Comparison of ENCODE assay signal across 21 cellular contexts in genomic region chr4:156901871-156902270, GRCh38.
A peak's percentile ranks its signal among the peaks of the same experiment; 100 is the strongest.
DNase-seq lines count a peak whose midpoint lies in the region; ATAC-seq and TF ChIP-seq lines count a peak whose summit lies in the region.
"Had no signal": no experiment of that assay in that cellular context is flagged by ENCODE, and none has a peak within 500 bp of the region (broad histone marks: within the 10 kb centered on the region; RNA-seq: fewer than 3 reads in every experiment).

No MANE protein-coding gene starts in this region.

- H3K4me1 ChIP-seq in PC-3 (ENCODE audit: insufficient read depth, low read length) (peaks cover 19% of the 10 kb centered on the region; the same call in 1 of the 2 replicates), skeletal muscle satellite cell (ENCODE audit: control insufficient read depth, insufficient read depth, low read length) (peaks cover 16% of the 10 kb centered on the region), prostate gland (replicated peaks) (no peaks in the 10 kb centered on the region)
- H3K4me1 ChIP-seq: Peyer's patch, thyroid gland had no signal

- WGBS in prostate gland, result 88% methylated on average over 3 of the region's 3 CpGs

- H3K27ac ChIP-seq in PC-3 (ENCODE audit: low read length) (no peak overlapping the region), prostate gland (no peak overlapping the region)
- H3K27ac ChIP-seq: left lung, Peyer's patch, thyroid gland, WERI-Rb-1 had no signal

- H3F3A ChIP-seq in PC-3 (ENCODE audit: low read length, unreplicated experiment), result no peaks in the 10 kb centered on the region

- H3K36me3 ChIP-seq in PC-3 (ENCODE audit: low read depth, low read length), result no peaks in the 10 kb centered on the region
- no peaks in the 10 kb centered on the region for H3K36me3 ChIP-seq in skeletal muscle satellite cell (ENCODE audit: insufficient read depth, low read length)
- no peaks in the 10 kb centered on the region for H3K36me3 ChIP-seq in prostate gland
- H3K36me3 ChIP-seq: left lung, Peyer's patch, thyroid gland, WERI-Rb-1 had no signal

- no peak overlapping the region for H2AFZ ChIP-seq in PC-3 (ENCODE audit: low read length)

- TF ChIP-seq POLR2A in prostate gland (IDR thresholded peaks at IDR 0.05), result no peak

- H3K4me3 ChIP-seq in PC-3 (ENCODE audit: low read length) (no peak overlapping the region), skeletal muscle satellite cell (ENCODE audit: low read length) (no peak overlapping the region), prostate gland (no peak overlapping the region)
- H3K4me3 ChIP-seq: left lung, Peyer's patch, thyroid gland had no signal

- TF ChIP-seq CTCF in PC-3 (conservative IDR thresholded peaks at IDR 0.05; ENCODE audit: low read depth, low read length) (no peak), prostate gland (IDR thresholded peaks at IDR 0.05) (no peak)

- ATAC-seq in PC-3, result peak; percentile 43; the same call in 1 of the 2 replicates
- ATAC-seq: HCT116; left lung; stimulated activated memory B cell treated with anti-CD40 and anti-IgM and Interleukin-4, amounts not matched to agents 10 μg/mL and 1 μg/mL and 100 μg/mL, for 72 hours had no signal

- no peak overlapping the region for H3K4me2 ChIP-seq in PC-3 (ENCODE audit: low read length)
- H3K4me2 ChIP-seq in skeletal muscle satellite cell (ENCODE audit: low read length), result peak overlapping the region; percentile 26

- H4K20me1 ChIP-seq in PC-3 (ENCODE audit: low read length), result no peaks in the 10 kb centered on the region

- POLR2A ChIA-PET in PC-3 (lab: Charles Lee; ENCODE audit: unreplicated experiment), result no interaction called here

- intact Hi-C loops in PC-3 (cut with micrococcal nuclease), result no loop called here
- intact Hi-C loops in prostate gland (cut with DNase I), result no loop called here

- DNase-seq in EL, result peak; percentile 5
- DNase-seq in PC-3, result peak; percentile 4
- peak; percentile 58 for DNase-seq in fibroblast of peridontal ligament (ENCODE audit: extremely low read depth)
- DNase-seq in prostate gland (ENCODE audit: low spot score), result no peak
- DNase-seq in activated naive CD4-positive, alpha-beta T cell treated with Interleukin-2 at 50 U/mL for 16 hours, result no peak
- no peak for DNase-seq in cerebellar nuclear complex (lab: John Stamatoyannopoulos, UW)
- DNase-seq: activated CD4-positive, alpha-beta T cell treated with anti-CD3 and anti-CD28 coated beads, Interleukin-2, amount 50 U/mL, for 48 hours; amniotic stem cell; caudate nucleus; COR-L47; DMS79 treated with DMSO at 0.1 percent for 48 hours; head of caudate nucleus; left lung; MM.1S; NCI-H187; Peyer's patch; thyroid gland; WERI-Rb-1 had no signal

- H3K79me2 ChIP-seq in PC-3 (ENCODE audit: low read length), result peaks cover 30% of the 10 kb centered on the region

- CTCF ChIA-PET in PC-3 (lab: Charles Lee), result no interaction called here

- H3K9me2 ChIP-seq in PC-3 (replicated peaks; ENCODE audit: low read length), result no peaks in the 10 kb centered on the region

- BruUV-seq in PC-3 (replicated peaks; lab: Mats Ljungman, UMichigan), result no TSS peak

- H3K9ac ChIP-seq in PC-3 (ENCODE audit: low read length) (no peak overlapping the region), skeletal muscle satellite cell (ENCODE audit: low read depth, low read length) (no peak overlapping the region)

- H3K9me3 ChIP-seq in PC-3 (ENCODE audit: low read length) (no peaks in the 10 kb centered on the region), skeletal muscle satellite cell (replicated peaks; ENCODE audit: low read length) (no peaks in the 10 kb centered on the region), prostate gland (no peaks in the 10 kb centered on the region)
- H3K9me3 ChIP-seq: left lung, Peyer's patch, thyroid gland had no signal

- no peaks in the 10 kb centered on the region for H3K27me3 ChIP-seq in PC-3 (ENCODE audit: low read length)
- H3K27me3 ChIP-seq in skeletal muscle satellite cell (ENCODE audit: control insufficient read depth, insufficient read depth, low read length), result no peaks in the 10 kb centered on the region
- no peaks in the 10 kb centered on the region for H3K27me3 ChIP-seq in prostate gland (replicated peaks; ENCODE audit: insufficient read depth)
- H3K27me3 ChIP-seq: left lung, Peyer's patch, thyroid gland had no signal

Comparison
In these comparisons a context has a peak if more than half of its experiments do, and no peak if none do; other contexts are left out.
1. DNase-seq: peak in EL (single experiment), PC-3 (single experiment) and fibroblast of peridontal ligament (single experiment); none in prostate gland (single experiment), activated naive CD4-positive, alpha-beta T cell treated with Interleukin-2 at 50 U/mL for 16 hours (single experiment) and cerebellar nuclear complex (0 of 2).